ENCODE assay signal across 1 cellular context in genomic region chr6:15574497-15574896, GRCh38.
TF ChIP-seq lines count a peak whose summit lies in the region.

No MANE protein-coding gene starts in this region.

TF ChIP-seq in K562, 482 proteins besides CTCF, POLR2A, EP300 and RAD21 (continued from another document):
- TF ChIP-seq, protein P1, sequence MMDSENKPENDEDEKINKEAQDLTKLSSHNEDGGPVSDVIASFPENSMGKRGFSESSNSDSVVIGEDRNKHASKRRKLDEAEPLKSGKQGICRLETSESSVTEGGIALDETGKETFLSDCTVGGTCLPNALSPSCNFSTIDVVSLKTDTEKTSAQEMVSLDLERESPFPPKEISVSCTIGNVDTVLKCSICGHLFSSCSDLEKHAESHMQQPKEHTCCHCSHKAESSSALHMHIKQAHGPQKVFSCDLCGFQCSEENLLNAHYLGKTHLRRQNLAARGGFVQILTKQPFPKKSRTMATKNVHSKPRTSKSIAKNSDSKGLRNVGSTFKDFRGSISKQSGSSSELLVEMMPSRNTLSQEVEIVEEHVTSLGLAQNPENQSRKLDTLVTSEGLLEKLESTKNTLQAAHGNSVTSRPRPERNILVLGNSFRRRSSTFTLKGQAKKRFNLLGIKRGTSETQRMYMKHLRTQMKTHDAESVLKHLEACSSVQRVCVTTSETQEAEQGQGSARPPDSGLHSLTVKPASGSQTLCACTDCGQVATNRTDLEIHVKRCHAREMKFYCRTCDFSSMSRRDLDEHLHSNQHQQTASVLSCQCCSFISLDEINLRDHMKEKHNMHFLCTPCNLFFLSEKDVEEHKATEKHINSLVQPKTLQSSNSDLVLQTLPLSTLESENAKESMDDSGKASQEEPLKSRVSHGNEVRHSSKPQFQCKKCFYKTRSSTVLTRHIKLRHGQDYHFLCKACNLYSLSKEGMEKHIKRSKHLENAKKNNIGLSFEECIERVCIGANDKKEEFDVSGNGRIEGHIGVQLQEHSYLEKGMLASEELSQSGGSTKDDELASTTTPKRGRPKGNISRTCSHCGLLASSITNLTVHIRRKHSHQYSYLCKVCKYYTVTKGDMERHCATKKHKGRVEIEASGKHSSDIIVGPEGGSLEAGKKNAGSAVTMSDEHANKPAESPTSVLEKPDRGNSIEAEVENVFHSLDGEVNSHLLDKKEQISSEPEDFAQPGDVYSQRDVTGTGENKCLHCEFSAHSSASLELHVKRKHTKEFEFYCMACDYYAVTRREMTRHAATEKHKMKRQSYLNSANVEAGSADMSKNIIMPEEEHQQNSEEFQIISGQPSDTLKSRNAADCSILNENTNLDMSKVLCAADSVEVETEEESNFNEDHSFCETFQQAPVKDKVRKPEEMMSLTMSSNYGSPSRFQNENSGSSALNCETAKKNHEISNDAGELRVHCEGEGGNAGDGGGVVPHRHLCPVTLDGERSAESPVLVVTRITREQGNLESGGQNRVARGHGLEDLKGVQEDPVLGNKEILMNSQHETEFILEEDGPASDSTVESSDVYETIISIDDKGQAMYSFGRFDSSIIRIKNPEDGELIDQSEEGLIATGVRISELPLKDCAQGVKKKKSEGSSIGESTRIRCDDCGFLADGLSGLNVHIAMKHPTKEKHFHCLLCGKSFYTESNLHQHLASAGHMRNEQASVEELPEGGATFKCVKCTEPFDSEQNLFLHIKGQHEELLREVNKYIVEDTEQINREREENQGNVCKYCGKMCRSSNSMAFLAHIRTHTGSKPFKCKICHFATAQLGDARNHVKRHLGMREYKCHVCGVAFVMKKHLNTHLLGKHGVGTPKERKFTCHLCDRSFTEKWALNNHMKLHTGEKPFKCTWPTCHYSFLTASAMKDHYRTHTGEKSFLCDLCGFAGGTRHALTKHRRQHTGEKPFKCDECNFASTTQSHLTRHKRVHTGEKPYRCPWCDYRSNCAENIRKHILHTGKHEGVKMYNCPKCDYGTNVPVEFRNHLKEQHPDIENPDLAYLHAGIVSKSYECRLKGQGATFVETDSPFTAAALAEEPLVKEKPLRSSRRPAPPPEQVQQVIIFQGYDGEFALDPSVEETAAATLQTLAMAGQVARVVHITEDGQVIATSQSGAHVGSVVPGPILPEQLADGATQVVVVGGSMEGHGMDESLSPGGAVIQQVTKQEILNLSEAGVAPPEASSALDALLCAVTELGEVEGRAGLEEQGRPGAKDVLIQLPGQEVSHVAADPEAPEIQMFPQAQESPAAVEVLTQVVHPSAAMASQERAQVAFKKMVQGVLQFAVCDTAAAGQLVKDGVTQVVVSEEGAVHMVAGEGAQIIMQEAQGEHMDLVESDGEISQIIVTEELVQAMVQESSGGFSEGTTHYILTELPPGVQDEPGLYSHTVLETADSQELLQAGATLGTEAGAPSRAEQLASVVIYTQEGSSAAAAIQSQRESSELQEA (IDR thresholded peaks at IDR 0.05; ENCODE audit: low read depth), result no peak
- no peak for TF ChIP-seq SMARCB1 (IDR thresholded peaks at IDR 0.05; ENCODE audit: insufficient read length, low read depth)
- TF ChIP-seq ZNF224 (CRISPR knock-in tag; IDR thresholded peaks at IDR 0.05), result no peak
- TF ChIP-seq ZBTB11 (CRISPR knock-in tag; IDR thresholded peaks at IDR 0.05), result peak in 1 of 3 experiments; percentile 31; a peak in 1 of 6 replicates
- TF ChIP-seq ZNF23 (CRISPR knock-in tag; IDR thresholded peaks at IDR 0.05), result 0 out of 2 replicates have a peak, but pooled peaks have one; percentile 19
- no peak for TF ChIP-seq PTRF (tag; IDR thresholded peaks at IDR 0.05)
- no peak for TF ChIP-seq JUN (IDR thresholded peaks at IDR 0.05; ENCODE audit: borderline replicate concordance, low read depth, low read length)
- TF ChIP-seq JUN (CRISPR knock-in tag; IDR thresholded peaks at IDR 0.05; ENCODE audit: borderline replicate concordance), result no peak
- no peak for TF ChIP-seq GTF2F1 (IDR thresholded peaks at IDR 0.05; ENCODE audit: low read depth, low read length)
- no peak for TF ChIP-seq PHF21A (IDR thresholded peaks at IDR 0.05; ENCODE audit: borderline replicate concordance, low read depth)
